ENCODE assay signal across 24 cellular contexts in genomic region chr7:16080131-16080530, GRCh38.
"Had no signal": no experiment of that assay in that cellular context is flagged by ENCODE, and none has a peak within 500 bp of the region (broad histone marks: within the 10 kb centered on the region; RNA-seq: fewer than 3 reads in every experiment).

No MANE protein-coding gene starts in this region.

- H3K27me3 ChIP-seq: cardiac muscle cell, heart right ventricle, neutrophil, pancreas, upper lobe of left lung had no signal

- H3K27ac ChIP-seq: cardiac muscle cell, heart right ventricle, left ventricle myocardium inferior, neutrophil, pancreas, psoas muscle, upper lobe of left lung had no signal

- FAIRE-seq: pancreas had no signal

- H3K4me3 Mint-ChIP-seq: activated B cell treated with CpG ODN at 0.5 μM for 24 hours; activated CD4-positive, alpha-beta T cell treated with anti-CD3 and anti-CD28 coated beads for 36 hours; activated naive CD8-positive, alpha-beta T cell treated with anti-CD3 and anti-CD28 coated beads for 36 hours; activated T-cell treated with anti-CD3 and anti-CD28 coated beads, Interleukin-2, amount 50 U/mL, for 4 hours; nephron; T-helper 1 cell treated with Interleukin-12 subunit alpha and Interleukin-12 subunit beta and Interleukin-4 antibody, amounts not matched to agents 30 μg/mL and 1 μg/mL, for 36 hours had no signal

- H3K4me1 ChIP-seq: left ventricle myocardium inferior, psoas muscle had no signal

- H3K4me1 Mint-ChIP-seq: activated B cell treated with CpG ODN at 0.5 μM for 24 hours; activated CD4-positive, alpha-beta T cell treated with anti-CD3 and anti-CD28 coated beads for 36 hours; activated naive CD8-positive, alpha-beta T cell treated with anti-CD3 and anti-CD28 coated beads for 36 hours had no signal

- H3K36me3 ChIP-seq: cardiac muscle cell, heart right ventricle, left ventricle myocardium inferior, neutrophil, pancreas, upper lobe of left lung had no signal

- DNase-seq: activated B cell treated with CpG ODN at 0.5 μM for 24 hours; activated CD4-positive, alpha-beta T cell treated with anti-CD3 and anti-CD28 coated beads for 36 hours; activated CD4-positive, alpha-beta T cell treated with anti-CD3 and anti-CD28 coated beads, Interleukin-2, amount 50 U/mL, for 4 hours; activated CD8-positive, alpha-beta memory T cell treated with anti-CD3 and anti-CD28 coated beads, Interleukin-2, amount 50 U/mL, for 48 hours; activated naive CD4-positive, alpha-beta T cell treated with Interleukin-2 at 50 U/mL for 16 hours; activated naive CD8-positive, alpha-beta T cell treated with anti-CD3 and anti-CD28 coated beads for 36 hours; activated T-cell treated with anti-CD3 and anti-CD28 coated beads, Interleukin-2, amount 50 U/mL, for 4 hours; amygdala; dermis blood vessel endothelial cell; effector CD8-positive, alpha-beta T cell; heart right ventricle; kidney glomerular epithelial cell; left ventricle myocardium inferior; midbrain; pancreas; psoas muscle; right cardiac atrium; stimulated activated CD4-positive, alpha-beta T cell treated with anti-CD3 and anti-CD28 coated beads, Interleukin-4, amount 100 ng/mL, for 4 hours; stimulated activated naive CD8-positive, alpha-beta T cell treated with anti-CD3 and anti-CD28 coated beads, Interleukin-15, Interleukin-2, amounts not matched to agents 100 U/mL and 50 U/mL, for 24 hours; upper lobe of left lung had no signal

- ATAC-seq: activated CD4-positive, alpha-beta T cell treated with anti-CD3 and anti-CD28 coated beads for 36 hours; activated T-cell treated with anti-CD3 and anti-CD28 coated beads, Interleukin-2, amount 50 U/mL, for 4 hours; heart right ventricle; pancreas; psoas muscle; right cardiac atrium; stimulated activated naive CD8-positive, alpha-beta T cell treated with anti-CD3 and anti-CD28 coated beads, Interleukin-15, Interleukin-2, amounts not matched to agents 100 U/mL and 50 U/mL, for 24 hours had no signal

- H3K9me3 ChIP-seq: heart right ventricle, left ventricle myocardium inferior, neutrophil, pancreas, psoas muscle, upper lobe of left lung had no signal

- H3K4me3 ChIP-seq: cardiac muscle cell, heart right ventricle, left ventricle myocardium inferior, pancreas, psoas muscle, upper lobe of left lung had no signal

- H3K27ac Mint-ChIP-seq: activated B cell treated with CpG ODN at 0.5 μM for 24 hours; activated CD4-positive, alpha-beta T cell treated with anti-CD3 and anti-CD28 coated beads for 36 hours; activated naive CD8-positive, alpha-beta T cell treated with anti-CD3 and anti-CD28 coated beads for 36 hours; nephron; T-helper 1 cell treated with Interleukin-12 subunit alpha and Interleukin-12 subunit beta and Interleukin-4 antibody, amounts not matched to agents 30 μg/mL and 1 μg/mL, for 36 hours had no signal

- H3K27me3 Mint-ChIP-seq: activated B cell treated with CpG ODN at 0.5 μM for 24 hours; activated CD4-positive, alpha-beta T cell treated with anti-CD3 and anti-CD28 coated beads for 36 hours; activated naive CD8-positive, alpha-beta T cell treated with anti-CD3 and anti-CD28 coated beads for 36 hours had no signal

- H3K9me3 Mint-ChIP-seq: activated B cell treated with CpG ODN at 0.5 μM for 24 hours; activated naive CD8-positive, alpha-beta T cell treated with anti-CD3 and anti-CD28 coated beads for 36 hours; activated T-cell treated with anti-CD3 and anti-CD28 coated beads, Interleukin-2, amount 50 U/mL, for 4 hours; T-helper 1 cell treated with Interleukin-12 subunit alpha and Interleukin-12 subunit beta and Interleukin-4 antibody, amounts not matched to agents 30 μg/mL and 1 μg/mL, for 36 hours had no signal

- H3K36me3 Mint-ChIP-seq: activated naive CD8-positive, alpha-beta T cell treated with anti-CD3 and anti-CD28 coated beads for 36 hours had no signal
